ENCODE assay signal across 25 cellular contexts in the genomic region with DNA sequence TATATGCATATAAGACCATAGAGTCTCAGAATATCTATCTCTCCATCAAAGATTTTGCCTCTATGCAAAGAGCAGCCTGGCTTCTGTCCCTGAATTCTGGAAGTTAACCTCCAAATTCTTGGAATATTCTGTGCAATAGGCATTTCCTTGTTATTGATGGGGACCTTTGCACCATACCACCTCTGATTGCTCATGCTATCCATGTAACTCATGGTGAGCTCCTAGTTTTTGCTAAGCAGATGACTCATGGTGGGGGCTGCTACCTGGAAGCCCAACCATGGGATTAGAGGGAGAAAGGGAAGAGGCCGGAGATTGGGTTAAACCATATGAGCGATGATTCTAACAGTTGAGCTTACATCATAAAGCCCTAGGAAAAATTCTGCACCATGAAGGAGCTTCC.
"Had no signal": no experiment of that assay in that cellular context is flagged by ENCODE, and none has a peak within 500 bp of the region (broad histone marks: within the 10 kb centered on the region; RNA-seq: fewer than 3 reads in every experiment).

No MANE protein-coding gene starts in this region.

- H3K9me3 ChIP-seq: ovary, sigmoid colon, thoracic aorta, vagina had no signal

- H3K27me3 ChIP-seq: breast epithelium, esophagus squamous epithelium, ovary, sigmoid colon, vagina had no signal

- ATAC-seq: activated CD8-positive, alpha-beta T cell treated with anti-CD3 and anti-CD28 coated beads for 36 hours; activated T-cell treated with anti-CD3 and anti-CD28 coated beads, Interleukin-2, amount 50 U/mL, for 4 hours; activated T-helper 17 cell treated with anti-CD3 and anti-CD28 coated beads, Interleukin-2, amount 50 U/mL, for 72 hours; left cardiac atrium; left ventricle myocardium superior; naive thymus-derived CD4-positive, alpha-beta T cell; stimulated activated effector memory CD8-positive, alpha-beta T cell treated with anti-CD3 and anti-CD28 coated beads, Interleukin-12 subunit alpha, Interleukin-12 subunit beta, amount 100 ng/mL, for 72 hours had no signal

- H3K4me3 ChIP-seq: breast epithelium, esophagus squamous epithelium, ovary, sigmoid colon, thoracic aorta, vagina had no signal

- H3K36me3 ChIP-seq: breast epithelium, esophagus squamous epithelium, ovary, sigmoid colon, thoracic aorta, vagina had no signal

- H3K27ac ChIP-seq: breast epithelium, esophagus squamous epithelium, ovary, sigmoid colon, thoracic aorta, vagina had no signal

- H3K4me1 ChIP-seq: breast epithelium, esophagus squamous epithelium, sigmoid colon, vagina had no signal

- DNase-seq: activated B cell treated with CpG ODN at 0.5 μM for 24 hours; activated CD4-positive, alpha-beta T cell treated with anti-CD3 and anti-CD28 coated beads, Interleukin-2, amount 50 U/mL, for 1 hour; activated CD8-positive, alpha-beta T cell treated with anti-CD3 and anti-CD28 coated beads for 36 hours; activated gamma-delta T cell treated with Interleukin-2 at 50 U/mL for 16 hours; activated naive CD4-positive, alpha-beta T cell treated with anti-CD3 and anti-CD28 coated beads, Interleukin-2, amount 50 U/mL, for 16 hours; activated T-cell treated with anti-CD3 and anti-CD28 coated beads, Interleukin-2, amount 50 U/mL, for 4 hours; amniotic stem cell; central memory CD4-positive, alpha-beta T cell; endodermal cell; esophagus squamous epithelium; foreskin melanocyte; left cardiac atrium; left ventricle myocardium superior; midbrain; naive thymus-derived CD4-positive, alpha-beta T cell; ovary; retina; sigmoid colon; small intestine; stimulated activated CD4-positive, alpha-beta T cell treated with anti-CD3 and anti-CD28 coated beads, Interleukin-4, amount 100 ng/mL, for 24 hours had no signal
